ENCODE assay signal across 12 cellular contexts in genomic region chr1:87367549-87367948, GRCh38.
"Had no signal": no experiment of that assay in that cellular context is flagged by ENCODE, and none has a peak within 500 bp of the region (broad histone marks: within the 10 kb centered on the region; RNA-seq: fewer than 3 reads in every experiment).

No MANE protein-coding gene starts in this region.

- DNase-seq: activated CD4-positive, alpha-beta memory T cell treated with anti-CD3 and anti-CD28 coated beads, Interleukin-2, amount 10 ng/mL, durations not matched to agents 7 days and 5 days; activated CD4-positive, alpha-beta T cell treated with anti-CD3 and anti-CD28 coated beads for 36 hours; activated effector memory CD4-positive, alpha-beta T cell treated with anti-CD3 and anti-CD28 coated beads, Interleukin-2, amount 50 U/mL, for 16 hours; activated T-cell treated with anti-CD3 and anti-CD28 coated beads, Interleukin-2, amount 50 U/mL, for 4 hours; dorsolateral prefrontal cortex; endodermal cell; gastrocnemius medialis; left cardiac atrium; stimulated activated CD4-positive, alpha-beta T cell treated with anti-CD3 and anti-CD28 coated beads, Interleukin-12 subunit alpha, Interleukin-12 subunit beta, amount 100 ng/mL, for 4 hours; stimulated activated CD4-positive, alpha-beta T cell treated with anti-CD3 and anti-CD28 coated beads, Interleukin-2, amount 100 ng/mL, for 24 hours; upper lobe of right lung had no signal

- H3K4me3 Mint-ChIP-seq: activated CD4-positive, alpha-beta memory T cell treated with anti-CD3 and anti-CD28 coated beads, Interleukin-2, amount 10 ng/mL, durations not matched to agents 7 days and 5 days; activated CD4-positive, alpha-beta T cell treated with anti-CD3 and anti-CD28 coated beads for 36 hours; activated T-cell treated with anti-CD3 and anti-CD28 coated beads, Interleukin-2, amount 50 U/mL, for 4 hours; endodermal cell had no signal

- H3K27ac Mint-ChIP-seq: activated CD4-positive, alpha-beta memory T cell treated with anti-CD3 and anti-CD28 coated beads, Interleukin-2, amount 10 ng/mL, durations not matched to agents 7 days and 5 days; activated CD4-positive, alpha-beta T cell treated with anti-CD3 and anti-CD28 coated beads for 36 hours; activated naive CD4-positive, alpha-beta T cell treated with anti-CD3 and anti-CD28 coated beads, Interleukin-2, amount 50 U/mL, for 72 hours; endodermal cell had no signal

- H3K9me3 Mint-ChIP-seq: activated CD4-positive, alpha-beta memory T cell treated with anti-CD3 and anti-CD28 coated beads, Interleukin-2, amount 10 ng/mL, durations not matched to agents 7 days and 5 days; activated T-cell treated with anti-CD3 and anti-CD28 coated beads, Interleukin-2, amount 50 U/mL, for 4 hours had no signal

- H3K4me1 Mint-ChIP-seq: activated CD4-positive, alpha-beta T cell treated with anti-CD3 and anti-CD28 coated beads for 36 hours had no signal

- ATAC-seq: activated CD4-positive, alpha-beta T cell treated with anti-CD3 and anti-CD28 coated beads for 36 hours; activated naive CD4-positive, alpha-beta T cell treated with anti-CD3 and anti-CD28 coated beads, Interleukin-2, amount 50 U/mL, for 72 hours; activated T-cell treated with anti-CD3 and anti-CD28 coated beads, Interleukin-2, amount 50 U/mL, for 4 hours; gastrocnemius medialis; upper lobe of right lung had no signal
